In genomic region chr4:101967697-101968346, GRCh38 we compare ENCODE assay signal across 24 cellular contexts.
DNase-seq lines count a peak whose midpoint lies in the region; ATAC-seq and TF ChIP-seq lines count a peak whose summit lies in the region.
"Had no signal": no experiment of that assay in that cellular context is flagged by ENCODE, and none has a peak within 500 bp of the region (broad histone marks: within the 10 kb centered on the region; RNA-seq: fewer than 3 reads in every experiment).

No MANE protein-coding gene starts in this region.

- no peak overlapping the region for H3K4me3 ChIP-seq in fibroblast of pulmonary artery (replicated peaks; ENCODE audit: low read depth, low read length)
- H3K4me3 ChIP-seq: lower lobe of right lung, psoas muscle had no signal

- no peaks in the 10 kb centered on the region for H3K9me3 Mint-ChIP-seq in activated CD4-positive, alpha-beta T cell treated with anti-CD3 and anti-CD28 coated beads, Interleukin-2, amount 10 ng/mL, durations not matched to agents 24 days and 14 days
- H3K9me3 Mint-ChIP-seq: activated naive CD8-positive, alpha-beta T cell treated with anti-CD3 and anti-CD28 coated beads, Interleukin-2, amount 10 ng/mL, durations not matched to agents 7 days and 5 days; CD8-positive, alpha-beta T cell; effector memory CD8-positive, alpha-beta T cell had no signal

- H3K4me1 Mint-ChIP-seq in activated CD4-positive, alpha-beta T cell treated with anti-CD3 and anti-CD28 coated beads, Interleukin-2, amount 10 ng/mL, durations not matched to agents 24 days and 14 days: no peaks in the 10 kb centered on the region

- intact Hi-C loops in activated CD4-positive, alpha-beta T cell treated with anti-CD3 and anti-CD28 coated beads, Interleukin-2, amount 10 ng/mL, durations not matched to agents 24 days and 14 days (cut with micrococcal nuclease): no loop called here

- H3K4me3 Mint-ChIP-seq in activated CD4-positive, alpha-beta T cell treated with anti-CD3 and anti-CD28 coated beads, Interleukin-2, amount 10 ng/mL, durations not matched to agents 24 days and 14 days: no peak overlapping the region
- H3K4me3 Mint-ChIP-seq: activated naive CD8-positive, alpha-beta T cell treated with anti-CD3 and anti-CD28 coated beads, Interleukin-2, amount 10 ng/mL, durations not matched to agents 7 days and 5 days; CD8-positive, alpha-beta T cell; effector memory CD8-positive, alpha-beta T cell had no signal

- no peak for TF ChIP-seq CTCF in fibroblast of pulmonary artery (IDR thresholded peaks at IDR 0.05; ENCODE audit: low read length, missing control alignments)

- ATAC-seq in GM18867 (IDR thresholded peaks at IDR 0.05; ENCODE audit: unreplicated experiment): no peak
- no peak for ATAC-seq in GM18511 (IDR thresholded peaks at IDR 0.05; ENCODE audit: unreplicated experiment)
- ATAC-seq: CD8-positive, alpha-beta T cell; effector memory CD8-positive, alpha-beta T cell; esophagus mucosa; lower lobe of right lung; psoas muscle had no signal

- H3K27ac Mint-ChIP-seq in activated CD4-positive, alpha-beta T cell treated with anti-CD3 and anti-CD28 coated beads, Interleukin-2, amount 10 ng/mL, durations not matched to agents 24 days and 14 days: no peak overlapping the region
- H3K27ac Mint-ChIP-seq: activated naive CD8-positive, alpha-beta T cell treated with anti-CD3 and anti-CD28 coated beads, Interleukin-2, amount 10 ng/mL, durations not matched to agents 7 days and 5 days; CD8-positive, alpha-beta T cell; effector memory CD8-positive, alpha-beta T cell had no signal

- no peaks in the 10 kb centered on the region for H3K27me3 Mint-ChIP-seq in activated CD4-positive, alpha-beta T cell treated with anti-CD3 and anti-CD28 coated beads, Interleukin-2, amount 10 ng/mL, durations not matched to agents 24 days and 14 days
- H3K27me3 Mint-ChIP-seq: effector memory CD8-positive, alpha-beta T cell had no signal

- H3K36me3 Mint-ChIP-seq in activated CD4-positive, alpha-beta T cell treated with anti-CD3 and anti-CD28 coated beads, Interleukin-2, amount 10 ng/mL, durations not matched to agents 24 days and 14 days (ENCODE audit: low read depth): no peaks in the 10 kb centered on the region
- H3K36me3 Mint-ChIP-seq: activated naive CD8-positive, alpha-beta T cell treated with anti-CD3 and anti-CD28 coated beads, Interleukin-2, amount 10 ng/mL, durations not matched to agents 7 days and 5 days; CD8-positive, alpha-beta T cell had no signal

- peak; percentile 42 for DNase-seq in A172 (ENCODE audit: low spot score)
- DNase-seq in H4 (ENCODE audit: low spot score): peak; percentile 39
- peak; percentile 77 for DNase-seq in amniotic epithelial cell (ENCODE audit: low read depth)
- peak; percentile 42 for DNase-seq in fibroblast of pulmonary artery (ENCODE audit: low read depth)
- DNase-seq in medulla oblongata (ENCODE audit: extremely low spot score): no peak
- no peak for DNase-seq in activated CD4-positive, alpha-beta T cell treated with anti-CD3 and anti-CD28 coated beads, Interleukin-2, amount 10 ng/mL, durations not matched to agents 24 days and 14 days
- DNase-seq: 8988T; activated CD4-positive, alpha-beta T cell treated with anti-CD3 and anti-CD28 coated beads, Interleukin-2, amount 50 U/mL, for 48 hours; activated effector memory CD4-positive, alpha-beta T cell treated with Interleukin-2 at 50 U/mL for 16 hours; activated naive CD8-positive, alpha-beta T cell treated with anti-CD3 and anti-CD28 coated beads, Interleukin-2, amount 10 ng/mL, durations not matched to agents 7 days and 5 days; AML-193; brain microvascular endothelial cell; CD8-positive, alpha-beta T cell; effector memory CD8-positive, alpha-beta T cell; head of caudate nucleus; kidney glomerular epithelial cell; lower lobe of right lung; NCI-H1694; NCI-H2171; psoas muscle; trophoblast cell had no signal

Comparison
In these comparisons a context has a peak if more than half of its experiments do, and no peak if none do; other contexts are left out.
1. DNase-seq: peak in A172 (single experiment), H4 (single experiment), amniotic epithelial cell (single experiment) and fibroblast of pulmonary artery (single experiment); none in medulla oblongata (single experiment) and activated CD4-positive, alpha-beta T cell treated with anti-CD3 and anti-CD28 coated beads, Interleukin-2, amount 10 ng/mL, durations not matched to agents 24 days and 14 days (single experiment).